In genomic region chr1:205199090-205199930, GRCh38 we compare ENCODE assay signal across 10 cellular contexts. TPM values are rescaled to one million over a fixed set of nuclear protein-coding genes. Genes with fewer than 3 reads are reported as not detected.
DNase-seq lines count a peak whose midpoint lies in the region; TF ChIP-seq lines count a peak whose summit lies in the region.
"Had no signal": no experiment of that assay in that cellular context is flagged by ENCODE, and none has a peak within 500 bp of the region (broad histone marks: within the 10 kb centered on the region; RNA-seq: fewer than 3 reads in every experiment).

No MANE protein-coding gene starts in this region.

- H3K9me3 Mint-ChIP-seq in nephron progenitor cell = no peaks in the 10 kb centered on the region
- no peaks in the 10 kb centered on the region for H3K9me3 Mint-ChIP-seq in Calu3 (ENCODE audit: low read depth, unreplicated experiment)

- no TSS peak for BruUV-seq in Calu3 (replicated peaks; lab: Mats Ljungman, UMichigan)

- no peaks in the 10 kb centered on the region for H3K9me3 ChIP-seq in BE2C
- H3K9me3 ChIP-seq in left ventricle myocardium inferior (replicated peaks) = no peaks in the 10 kb centered on the region

- H3K4me1 ChIP-seq in BE2C = no peaks in the 10 kb centered on the region; the same call in 1 of the 2 replicates
- H3K4me1 ChIP-seq in left ventricle myocardium inferior = peaks cover 7% of the 10 kb centered on the region

- H3K36me3 Mint-ChIP-seq in nephron progenitor cell (ENCODE audit: low read depth) = no peaks in the 10 kb centered on the region
- H3K36me3 Mint-ChIP-seq in Calu3 (ENCODE audit: insufficient read depth, unreplicated experiment) = peaks cover 4% of the 10 kb centered on the region

- no peak overlapping the region for H3K27ac ChIP-seq in left ventricle myocardium inferior (replicated peaks)
- H3K27ac ChIP-seq: C4-2B had no signal

- H3K27me3 Mint-ChIP-seq in nephron progenitor cell (ENCODE audit: low read depth, poor library complexity) (peaks cover 3% of the 10 kb centered on the region), Calu3 (ENCODE audit: unreplicated experiment) (no peaks in the 10 kb centered on the region)

- H3K4me3 ChIP-seq in BE2C (ENCODE audit: low read depth, low read length) = no peak overlapping the region
- H3K4me3 ChIP-seq in left ventricle myocardium inferior = no peak overlapping the region

- H3K36me3 ChIP-seq in BE2C = no peaks in the 10 kb centered on the region
- peaks cover 4% of the 10 kb centered on the region for H3K36me3 ChIP-seq in left ventricle myocardium inferior

- H3K4me3 Mint-ChIP-seq in nephron progenitor cell (no peak overlapping the region), Calu3 (ENCODE audit: low read depth, unreplicated experiment) (no peak overlapping the region)

- TF ChIP-seq CTCF in nephron progenitor cell (IDR thresholded peaks at IDR 0.05) (no peak), Calu3 (IDR thresholded peaks at IDR 0.05; ENCODE audit: unreplicated experiment) (no peak), BE2C (IDR thresholded peaks at IDR 0.05; ENCODE audit: low read depth, low read length) (no peak), left ventricle myocardium inferior (IDR thresholded peaks at IDR 0.05; ENCODE audit: borderline replicate concordance) (no peak)

- H3K27me3 ChIP-seq in BE2C = no peaks in the 10 kb centered on the region
- H3K27me3 ChIP-seq in left ventricle myocardium inferior (ENCODE audit: low read depth) = no peaks in the 10 kb centered on the region

- peaks cover 54% of the 10 kb centered on the region for H3K4me1 Mint-ChIP-seq in nephron progenitor cell
- no peaks in the 10 kb centered on the region for H3K4me1 Mint-ChIP-seq in Calu3 (ENCODE audit: low read depth, unreplicated experiment)

- peak overlapping the region; percentile 72 for H3K27ac Mint-ChIP-seq in nephron progenitor cell
- no peak overlapping the region for H3K27ac Mint-ChIP-seq in Calu3 (ENCODE audit: unreplicated experiment)

- CTCF ChIA-PET in Calu3 (lab: Charles Lee) = interaction anchor here (0.6 to 1.7 kb wide), 2 partner anchors 12 to 157 kb away, joined by 4 to 5 read pairs; partner anchors contain the start of gene DSTYK

- DNase-seq in Ammon's horn (ENCODE audit: low spot score) (peak; percentile 24), LHCN-M2 (ENCODE audit: low read depth) (peak; percentile 52), nephron progenitor cell (no peak), Calu3 (no peak), BE2C (no peak), D341Med (ENCODE audit: low spot score) (no peak), left ventricle myocardium inferior (no peak)
- peak; percentile 35 for DNase-seq in activated naive CD4-positive, alpha-beta T cell treated with anti-CD3 and anti-CD28 coated beads, Interleukin-2, amount 50 U/mL, for 16 hours
- DNase-seq: NCI-H1092 treated with DMSO at 0.1 percent for 48 hours had no signal

- intact Hi-C loops in Calu3 (cut with micrococcal nuclease; ENCODE audit: unreplicated experiment) (no loop called here), left ventricle myocardium inferior (cut with micrococcal nuclease) (no loop called here)

RNA-seq across cellular contexts. Expression of gene DSTYK, which starts 12.2 kb away (rescaled TPM):
- total RNA-seq in LHCN-M2 (2014; rRNA removed) (7.2 and 8.1 TPM in 2 replicates), Calu3 (2022) (8.3 and 8.6 TPM in 2 replicates), left ventricle myocardium inferior (6.3 TPM)
- polyA plus RNA-seq in LHCN-M2 (2012) = 5.7 TPM
- polyA plus RNA-seq in BE2C (2012; ENCODE audit: insufficient read depth, insufficient read length, low read depth) = 2.7 TPM

RNA-seq across cellular contexts. Expression of gene TMCC2, which starts 28.4 kb away (rescaled TPM):
- total RNA-seq in LHCN-M2 (2014; rRNA removed) (2.8 and 3.3 TPM in 2 replicates), Calu3 (2022) (0.33 and 0.37 TPM in 2 replicates), left ventricle myocardium inferior (2.5 TPM)
- 4.4 TPM for polyA plus RNA-seq in LHCN-M2 (2012)
- polyA plus RNA-seq in BE2C (2012; ENCODE audit: insufficient read depth, insufficient read length, low read depth) = 48.8 TPM

Comparison
In these comparisons a context has a peak if more than half of its experiments do, and no peak if none do; other contexts are left out.
1. DNase-seq: peak in Ammon's horn (single experiment), LHCN-M2 (single experiment) and activated naive CD4-positive, alpha-beta T cell treated with anti-CD3 and anti-CD28 coated beads, Interleukin-2, amount 50 U/mL, for 16 hours (single experiment); none in nephron progenitor cell (single experiment), Calu3 (single experiment), BE2C (single experiment), D341Med (single experiment) and left ventricle myocardium inferior (single experiment).